Comparison of ENCODE assay signal across 1 cellular context in the genomic region with DNA sequence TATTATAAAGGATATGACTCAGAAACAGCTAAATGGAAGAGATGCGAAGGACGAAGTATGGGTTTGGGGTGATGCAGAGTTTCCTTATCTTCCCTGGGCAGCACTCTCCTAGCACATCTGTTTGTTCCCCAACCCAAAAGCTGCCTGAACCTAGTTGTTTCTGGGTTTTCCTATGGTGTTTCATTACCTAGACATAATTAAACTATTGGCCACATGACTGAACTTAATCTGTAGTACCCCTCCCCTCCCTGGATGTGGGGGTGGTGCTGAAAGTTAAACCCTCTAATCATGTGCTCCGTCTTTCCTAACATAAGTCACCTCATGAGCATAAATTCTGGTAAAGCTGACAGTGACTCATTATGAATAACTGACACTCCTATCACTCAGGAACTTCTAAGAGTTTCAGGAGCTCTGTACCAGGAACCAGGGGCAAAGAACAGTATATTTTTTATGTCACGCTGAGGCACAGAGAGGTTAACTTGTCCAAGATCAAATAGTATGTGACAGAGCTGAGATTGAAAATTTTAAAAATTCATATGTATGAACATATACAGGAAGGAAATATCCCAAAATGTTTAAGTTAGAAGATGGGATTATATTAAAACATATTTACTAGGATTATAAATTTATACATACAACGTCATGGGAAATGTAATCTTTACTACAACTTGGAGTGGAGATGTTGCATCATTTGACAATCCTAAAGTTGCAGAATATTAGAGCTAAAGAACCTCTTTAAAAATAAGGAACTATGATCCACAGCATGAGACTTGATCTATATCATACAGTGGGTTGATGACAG.
A peak's percentile ranks its signal among the peaks of the same experiment; 100 is the strongest.
TF ChIP-seq lines count a peak whose summit lies in the region.

No MANE protein-coding gene starts in this region.

TF ChIP-seq in GM12878, 131 proteins besides CTCF, POLR2A, EP300 and RAD21 (continued from another document):
- 0 out of 2 replicates have a peak, but pooled peaks have one; percentile 6 for TF ChIP-seq PKNOX1 (IDR thresholded peaks at IDR 0.05)
